1 cellular context compared by ENCODE assay signal in genomic region chr6:27407153-27407814, GRCh38.
TF ChIP-seq lines count a peak whose summit lies in the region.

No MANE protein-coding gene starts in this region.

TF ChIP-seq in GM23338, 12 proteins besides CTCF, POLR2A, EP300 and RAD21 (continued from another document):
- TF ChIP-seq ZNF462 (CRISPR knock-in tag; IDR thresholded peaks at IDR 0.05) (no peak), POLR2AphosphoS5 (IDR thresholded peaks at IDR 0.05; ENCODE audit: low read depth) (no peak)
